ENCODE assay signal across 24 cellular contexts in genomic region chr4:137602401-137602800, GRCh38.
"Had no signal": no experiment of that assay in that cellular context is flagged by ENCODE, and none has a peak within 500 bp of the region (broad histone marks: within the 10 kb centered on the region; RNA-seq: fewer than 3 reads in every experiment).

No MANE protein-coding gene starts in this region.

- H3K27ac ChIP-seq: coronary artery, gastrocnemius medialis, parathyroid adenoma, right atrium auricular region, thoracic aorta, tibial nerve, upper lobe of right lung, uterus had no signal

- H2AFZ ChIP-seq: parathyroid adenoma had no signal

- H3K4me2 ChIP-seq: smooth muscle cell had no signal

- H3K27ac Mint-ChIP-seq: natural killer cell, progenitor cell of endocrine pancreas had no signal

- ATAC-seq: gastrocnemius medialis, left lobe of liver, natural killer cell, sciatic nerve, upper lobe of right lung had no signal

- H3K4me3 ChIP-seq: coronary artery, gastrocnemius medialis, right atrium auricular region, smooth muscle cell, thoracic aorta, tibial nerve, upper lobe of right lung, uterus had no signal

- H3K9ac ChIP-seq: parathyroid adenoma had no signal

- H3K4me3 Mint-ChIP-seq: natural killer cell, neural crest cell had no signal

- H3K36me3 ChIP-seq: gastrocnemius medialis, right atrium auricular region, thoracic aorta, tibial nerve, upper lobe of right lung, uterus had no signal

- H3K27me3 Mint-ChIP-seq: progenitor cell of endocrine pancreas had no signal

- H3K4me1 ChIP-seq: gastrocnemius medialis, parathyroid adenoma, right atrium auricular region, upper lobe of right lung, uterus had no signal

- H3K36me3 Mint-ChIP-seq: natural killer cell had no signal

- H3K27me3 ChIP-seq: gastrocnemius medialis, right atrium auricular region, tibial nerve, upper lobe of right lung, uterus had no signal

- DNase-seq: dermis blood vessel endothelial cell; effector memory CD4-positive, alpha-beta T cell; gastrocnemius medialis; head of caudate nucleus; kidney; natural killer cell; stimulated activated CD4-positive, alpha-beta T cell treated with anti-CD3 and anti-CD28 coated beads, Interleukin-12 subunit alpha, Interleukin-12 subunit beta, amount 100 ng/mL, for 4 hours; stimulated activated CD4-positive, alpha-beta T cell treated with anti-CD3 and anti-CD28 coated beads, Interleukin-1b, Interleukin-23, amount 100 ng/mL, for 48 hours; stimulated activated CD4-positive, alpha-beta T cell treated with anti-CD3 and anti-CD28 coated beads, Interleukin-4, amount 100 ng/mL, for 1 hour; stimulated activated CD8-positive, alpha-beta memory T cell treated with anti-CD3 and anti-CD28 coated beads, Interleukin-4, amount 100 ng/mL, for 48 hours; stimulated activated naive CD4-positive, alpha-beta T cell; substantia nigra; upper lobe of right lung; uterus had no signal

- H3K4me1 Mint-ChIP-seq: natural killer cell had no signal

- H3K9me3 ChIP-seq: gastrocnemius medialis, right atrium auricular region, thoracic aorta, tibial nerve, upper lobe of right lung, uterus had no signal
